Comparison of ENCODE assay signal across 11 cellular contexts in the genomic region with DNA sequence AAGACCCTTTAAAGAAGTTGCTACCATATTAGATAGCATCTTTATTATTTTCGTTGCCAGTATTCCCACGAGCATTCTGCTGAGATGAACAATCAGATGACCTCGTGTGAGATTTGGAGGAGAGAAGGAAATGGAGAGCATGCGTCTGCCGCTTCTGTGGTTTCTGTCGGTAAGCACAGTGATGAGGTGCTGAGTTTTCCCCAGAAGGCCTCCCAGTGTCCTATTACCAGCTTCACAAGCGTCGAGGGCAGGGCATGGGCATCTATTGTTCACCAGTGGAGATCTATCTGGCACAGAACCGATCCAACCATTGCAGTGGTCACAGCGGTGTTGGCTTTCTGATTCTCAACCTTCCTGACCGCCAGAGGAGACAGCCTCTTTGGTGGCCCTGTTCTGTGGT. TPM values are rescaled to one million over a fixed set of nuclear protein-coding genes. Genes with fewer than 3 reads are reported as not detected.
DNase-seq lines count a peak whose midpoint lies in the region; ATAC-seq and TF ChIP-seq lines count a peak whose summit lies in the region.
"Had no signal": no experiment of that assay in that cellular context is flagged by ENCODE, and none has a peak within 500 bp of the region (broad histone marks: within the 10 kb centered on the region; RNA-seq: fewer than 3 reads in every experiment).

No MANE protein-coding gene starts in this region.

- H3K4me3 ChIP-seq in brain microvascular endothelial cell (ENCODE audit: low read depth, low read length) (no peak overlapping the region), skeletal muscle cell (ENCODE audit: low read depth, low read length) (no peak overlapping the region)

- in situ Hi-C loops in brain microvascular endothelial cell (cut with HindIII; ENCODE audit: low pct_ligation_motif_present, low sequenced_read_pairs) = no loop called here

- peaks cover 17% of the 10 kb centered on the region for H3K36me3 ChIP-seq in brain microvascular endothelial cell (replicated peaks)

- no peak for TF ChIP-seq CTCF in brain microvascular endothelial cell (IDR thresholded peaks at IDR 0.05; ENCODE audit: low read depth, low read length, missing control alignments)

- H3K27ac ChIP-seq in brain microvascular endothelial cell = peak overlapping the region; percentile 22
- H3K27ac ChIP-seq: 22Rv1 had no signal

- no peak for ATAC-seq in GM18907 (IDR thresholded peaks at IDR 0.05; ENCODE audit: unreplicated experiment)
- ATAC-seq in GM21529 (IDR thresholded peaks at IDR 0.05; ENCODE audit: unreplicated experiment) = no peak

- DNase-seq in DMS79 (lab: John Stamatoyannopoulos, UW) (peak; percentile 33), DMS79 treated with DMSO at 0.1 percent for 48 hours (lab: John Stamatoyannopoulos, UW) (no peak), NCI-H1092 (lab: John Stamatoyannopoulos, UW) (peak; percentile 30), brain microvascular endothelial cell (peak; percentile 60), skeletal muscle cell (ENCODE audit: low read depth) (peak; percentile 59), mesenteric fat pad (ENCODE audit: low spot score) (no peak)
- DNase-seq: NCI-H1105, small intestine had no signal

- no peaks in the 10 kb centered on the region for H3K27me3 ChIP-seq in brain microvascular endothelial cell (replicated peaks)

RNA-seq across cellular contexts. Expression of gene TRAF3IP2, which starts 29.4 kb away (rescaled TPM):
- 29.9 TPM for total RNA-seq in mesenteric fat pad

Comparison
In these comparisons a context has a peak if more than half of its experiments do, and no peak if none do; other contexts are left out.
1. DNase-seq: peak in DMS79 (single experiment), NCI-H1092 (single experiment), brain microvascular endothelial cell (single experiment) and skeletal muscle cell (single experiment); none in DMS79 treated with DMSO at 0.1 percent for 48 hours (single experiment) and mesenteric fat pad (single experiment).